ENCODE assay signal across 16 cellular contexts in genomic region chr1:43069481-43070050, GRCh38.
A peak's percentile ranks its signal among the peaks of the same experiment; 100 is the strongest.
DNase-seq lines count a peak whose midpoint lies in the region; TF ChIP-seq lines count a peak whose summit lies in the region.
"Had no signal": no experiment of that assay in that cellular context is flagged by ENCODE, and none has a peak within 500 bp of the region (broad histone marks: within the 10 kb centered on the region; RNA-seq: fewer than 3 reads in every experiment).

No MANE protein-coding gene starts in this region.

- no peaks in the 10 kb centered on the region for H3K9me3 ChIP-seq in A673 (ENCODE audit: low read depth, low read length, poor library complexity, severe bottlenecking)
- H3K9me3 ChIP-seq: left lung, pancreas had no signal

- intact Hi-C loops in A673 (cut with micrococcal nuclease; ENCODE audit: unreplicated experiment) = loop anchor here (5.0 kb wide), 1 partner anchor 492 kb away; no protein-coding TSS in a partner anchor

- no TSS peak for BruUV-seq in A673 (replicated peaks; lab: Mats Ljungman, UMichigan)

- DNase-seq in A673 (ENCODE audit: low spot score) (peak; percentile 38), HUDEP-2 (lab: John Stamatoyannopoulos, UW; ENCODE audit: unreplicated experiment in 76 of 76) (peak in 71 of 76 experiments; percentile 8 to 87 (median 66)), erythroblast (lab: John Stamatoyannopoulos, UW) (peak; percentile 42 to 49), nephron progenitor cell (no peak), NCI-H2081 (lab: John Stamatoyannopoulos, UW) (no peak), GOT3 (lab: John Stamatoyannopoulos, UW) (no peak), NCI-H1105 (lab: John Stamatoyannopoulos, UW) (no peak)
- DNase-seq in effector CD8-positive, alpha-beta T cell (lab: John Stamatoyannopoulos, UW) = no peak
- DNase-seq: activated CD4-positive, CD25-positive, alpha-beta regulatory T cell; activated T-cell treated with anti-CD3 and anti-CD28 coated beads, Interleukin-2, amount 50 U/mL, for 24 hours; DMS79; left lung; pancreas; stimulated activated CD8-positive, alpha-beta memory T cell treated with anti-CD3 and anti-CD28 coated beads, Interleukin-4, amount 100 ng/mL, for 48 hours had no signal

- peak; percentile 44 for TF ChIP-seq POLR2A in erythroblast (IDR thresholded peaks at IDR 0.05; ENCODE audit: low read length)

- no peaks in the 10 kb centered on the region for H3K36me3 ChIP-seq in A673 (ENCODE audit: insufficient read depth, low read length, poor library complexity, severe bottlenecking)
- H3K36me3 ChIP-seq: left lung, pancreas had no signal

- H3K27me3 ChIP-seq in A673 (replicated peaks; ENCODE audit: insufficient read depth, low read depth, low read length, poor library complexity) = no peaks in the 10 kb centered on the region
- H3K27me3 ChIP-seq: pancreas had no signal

- H3K4me3 ChIP-seq in A673 (ENCODE audit: low read depth, low read length, poor library complexity, severe bottlenecking) = no peak overlapping the region
- H3K4me3 ChIP-seq: GM12878, left lung, pancreas had no signal

- no peak overlapping the region for H3K4me3 Mint-ChIP-seq in nephron progenitor cell
- H3K4me3 Mint-ChIP-seq: activated T-cell treated with anti-CD3 and anti-CD28 coated beads, Interleukin-2, amount 50 U/mL, for 24 hours had no signal

- peaks cover 11% of the 10 kb centered on the region for H3K27me3 Mint-ChIP-seq in nephron progenitor cell (ENCODE audit: low read depth, poor library complexity)

- POLR2A ChIA-PET in A673 (lab: Charles Lee; ENCODE audit: low non-redundant PET) = no interaction called here

- H3K27ac Mint-ChIP-seq in nephron progenitor cell = peak overlapping the region; percentile 47
- H3K27ac Mint-ChIP-seq: activated T-cell treated with anti-CD3 and anti-CD28 coated beads, Interleukin-2, amount 50 U/mL, for 24 hours had no signal

- H3K27ac ChIP-seq in A673 (ENCODE audit: low read depth, low read length, poor library complexity, severe bottlenecking) = no peak overlapping the region
- H3K27ac ChIP-seq: HL-60, left lung had no signal

- CTCF ChIA-PET in A673 (lab: Charles Lee) = no interaction called here

- peaks cover 20% of the 10 kb centered on the region for H3K4me1 Mint-ChIP-seq in nephron progenitor cell

- H3K4me1 ChIP-seq in A673 (ENCODE audit: insufficient read depth, low read length, poor library complexity, severe bottlenecking) = peaks cover 19% of the 10 kb centered on the region
- H3K4me1 ChIP-seq: pancreas had no signal

- no peaks in the 10 kb centered on the region for H3K9me3 Mint-ChIP-seq in nephron progenitor cell
- H3K9me3 Mint-ChIP-seq: activated T-cell treated with anti-CD3 and anti-CD28 coated beads, Interleukin-2, amount 50 U/mL, for 24 hours had no signal

- no peak for TF ChIP-seq CTCF in A673 (conservative IDR thresholded peaks at IDR 0.05; ENCODE audit: low read depth, low read length)
- no peak for TF ChIP-seq CTCF in nephron progenitor cell (IDR thresholded peaks at IDR 0.05)

- no peaks in the 10 kb centered on the region for H3K36me3 Mint-ChIP-seq in nephron progenitor cell (ENCODE audit: low read depth)

Comparison
In these comparisons a context has a peak if more than half of its experiments do, and no peak if none do; other contexts are left out.
1. DNase-seq: peak in A673 (single experiment), HUDEP-2 (71 of 76) and erythroblast (2 of 2); none in nephron progenitor cell (single experiment), NCI-H2081 (0 of 2), GOT3 (single experiment), effector CD8-positive, alpha-beta T cell (single experiment) and NCI-H1105 (single experiment).